Comparison of ENCODE assay signal across 16 cellular contexts in the genomic region with DNA sequence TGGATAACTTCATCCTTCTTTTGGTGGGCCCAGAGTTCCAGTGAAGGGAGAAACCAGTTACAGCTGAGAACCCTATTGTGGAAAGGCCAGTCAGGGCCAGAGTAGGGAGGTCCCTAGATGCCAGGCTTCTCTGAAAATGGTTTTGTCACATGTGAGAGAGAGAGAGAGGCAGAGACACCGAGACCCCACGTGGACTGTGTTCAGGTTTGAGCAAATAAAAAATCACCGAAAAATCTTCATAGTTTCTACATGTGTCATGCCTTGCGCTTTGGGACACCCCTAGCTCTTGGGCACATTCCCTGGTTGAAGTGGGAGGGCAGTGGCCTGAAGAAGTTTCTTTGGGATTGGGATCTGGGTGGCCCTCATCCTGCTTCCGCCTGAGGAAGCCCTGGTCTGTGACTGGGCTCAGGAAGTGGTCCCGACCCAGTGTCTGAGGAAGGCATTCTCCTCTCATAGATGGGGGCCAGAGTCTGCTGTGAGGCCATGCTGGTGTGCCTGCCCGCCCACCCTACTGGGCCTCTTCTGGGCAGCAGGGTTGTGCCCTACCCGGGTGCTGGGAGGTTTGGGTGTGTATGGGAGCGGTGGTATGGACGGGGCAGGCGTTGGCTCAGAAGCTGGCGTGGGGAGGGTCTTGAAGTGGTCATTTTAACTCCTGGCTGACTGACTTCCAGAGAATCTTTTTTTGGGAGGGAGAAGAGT. TPM values are rescaled to one million over a fixed set of nuclear protein-coding genes. Genes with fewer than 3 reads are reported as not detected.
DNase-seq lines count a peak whose midpoint lies in the region; ATAC-seq, FAIRE-seq and TF ChIP-seq lines count a peak whose summit lies in the region.
"Had no signal": no experiment of that assay in that cellular context is flagged by ENCODE, and none has a peak within 500 bp of the region (broad histone marks: within the 10 kb centered on the region; RNA-seq: fewer than 3 reads in every experiment).

No MANE protein-coding gene starts in this region.

- POLR2A ChIA-PET in T-cell (lab: Charles Lee) (no interaction called here), HepG2 (lab: Yijun Ruan, JAX) (no interaction called here)

- CTCF ChIA-PET in T-cell (lab: Charles Lee): interaction anchor here in 1 of 2 donors (0.5 kb wide), 1 partner anchor 38 kb away, joined by 4 read pairs; no protein-coding TSS in a partner anchor
- CTCF ChIA-PET in HepG2 (lab: Yijun Ruan, JAX; ENCODE audit: low intra/inter-chr PET ratio, low total read pairs): no interaction called here

- peaks cover 30% of the 10 kb centered on the region for H3K79me2 ChIP-seq in HepG2 (ENCODE audit: insufficient read depth, low read length)

- peak overlapping the region; percentile 51 for H3K27ac ChIP-seq in effector memory CD4-positive, alpha-beta T cell (ENCODE audit: insufficient read depth, low read length, poor library complexity, severe bottlenecking)
- no peak overlapping the region for H3K27ac ChIP-seq in HepG2 (ENCODE audit: extremely low read length, insufficient read depth, low read length)
- H3K27ac ChIP-seq: foreskin keratinocyte, tibial artery had no signal

- TF ChIP-seq RAD21 in HepG2 (CRISPR knock-in tag; IDR thresholded peaks at IDR 0.05): no peak

- ATAC-seq in T-cell (replicated peaks in 1 of 4) (no peak), HepG2 (no peak), HG02642 (IDR thresholded peaks at IDR 0.05; ENCODE audit: poor library complexity, unreplicated experiment) (no peak)
- ATAC-seq in stimulated activated effector memory CD8-positive, alpha-beta T cell treated with anti-CD3 and anti-CD28 coated beads, Interleukin-12 subunit alpha, Interleukin-12 subunit beta, amount 100 ng/mL, for 72 hours: peak; percentile 88
- ATAC-seq: foreskin keratinocyte had no signal

- H3K9me3 Mint-ChIP-seq in T-cell: no peaks in the 10 kb centered on the region
- H3K9me3 Mint-ChIP-seq in stimulated activated effector memory CD8-positive, alpha-beta T cell treated with anti-CD3 and anti-CD28 coated beads, Interleukin-12 subunit alpha, Interleukin-12 subunit beta, amount 100 ng/mL, for 72 hours: no peaks in the 10 kb centered on the region

- DNase-seq in activated T-cell treated with anti-CD3 and anti-CD28 coated beads, Interleukin-2, amount 50 U/mL, for 1 hour: peak; percentile 14
- DNase-seq in activated T-cell treated with anti-CD3 and anti-CD28 coated beads for 4 hours (no peak), T-cell (no peak), foreskin melanocyte (no peak), HepG2 (ENCODE audit: low spot score) (no peak)
- no peak for DNase-seq in effector memory CD4-positive, alpha-beta T cell
- DNase-seq in stimulated activated effector memory CD8-positive, alpha-beta T cell treated with anti-CD3 and anti-CD28 coated beads, Interleukin-12 subunit alpha, Interleukin-12 subunit beta, amount 100 ng/mL, for 72 hours (ENCODE audit: low spot score in 2 of 2): no peak
- DNase-seq: ACHN; effector CD4-positive, alpha-beta T cell; foreskin keratinocyte; midbrain; NCI-H2029; NCI-H69; T1000; tibial artery had no signal

- intact Hi-C loops in HepG2 (cut with micrococcal nuclease; ENCODE audit: unreplicated experiment): no loop called here

- WGBS in HepG2 (ENCODE audit: low lambda C conversion rate): 98% methylated on average over 11 of the region's 12 CpGs

- peaks cover 68% of the 10 kb centered on the region for H3K4me1 ChIP-seq in effector memory CD4-positive, alpha-beta T cell (ENCODE audit: control insufficient read depth, insufficient read depth, low read length, poor library complexity, severe bottlenecking)
- H3K4me1 ChIP-seq in HepG2 (ENCODE audit: insufficient read depth, low read length): 0 out of 2 replicates have a peak, but pooled peaks cover 7% of the 10 kb centered on the region

- peaks cover 95 to 99% (median 97%) of the 10 kb centered on the region in 3 donors for H3K4me1 Mint-ChIP-seq in T-cell
- H3K4me1 Mint-ChIP-seq in stimulated activated effector memory CD8-positive, alpha-beta T cell treated with anti-CD3 and anti-CD28 coated beads, Interleukin-12 subunit alpha, Interleukin-12 subunit beta, amount 100 ng/mL, for 72 hours: peaks cover 97% of the 10 kb centered on the region

- in situ Hi-C loops in HepG2 (cut with HindIII; ENCODE audit: extremely low pct_ligation_motif_present, low pct_unique_long_range_greater_than_20kb): no loop called here

- peaks cover 22% of the 10 kb centered on the region for H3K36me3 Mint-ChIP-seq in T-cell
- H3K36me3 Mint-ChIP-seq in stimulated activated effector memory CD8-positive, alpha-beta T cell treated with anti-CD3 and anti-CD28 coated beads, Interleukin-12 subunit alpha, Interleukin-12 subunit beta, amount 100 ng/mL, for 72 hours: peaks cover 59% of the 10 kb centered on the region

- H3K27me3 Mint-ChIP-seq in T-cell: no peaks in the 10 kb centered on the region

- no peak overlapping the region for H3K4me2 ChIP-seq in HepG2 (ENCODE audit: low read depth, low read length)

- no peak for TF ChIP-seq POLR2A in HepG2 (IDR thresholded peaks at IDR 0.05; ENCODE audit: insufficient read depth in 1 of 2, low read depth in 2 of 2, low read length in 2 of 2)

- H3K4me3 Mint-ChIP-seq in T-cell: peak overlapping the region; percentile 9 to 61 (median 21)
- H3K4me3 Mint-ChIP-seq in stimulated activated effector memory CD8-positive, alpha-beta T cell treated with anti-CD3 and anti-CD28 coated beads, Interleukin-12 subunit alpha, Interleukin-12 subunit beta, amount 100 ng/mL, for 72 hours: peak overlapping the region; percentile 68

- H3K27ac Mint-ChIP-seq in T-cell: peak overlapping the region; percentile 89 to 92
- H3K27ac Mint-ChIP-seq in stimulated activated effector memory CD8-positive, alpha-beta T cell treated with anti-CD3 and anti-CD28 coated beads, Interleukin-12 subunit alpha, Interleukin-12 subunit beta, amount 100 ng/mL, for 72 hours: peak overlapping the region; percentile 93

- no peak overlapping the region for H2AFZ ChIP-seq in HepG2 (ENCODE audit: low read length)

- no TSS peak for BruUV-seq in HepG2 (replicated peaks; lab: Mats Ljungman, UMichigan)

- no peak for TF ChIP-seq CTCF in HepG2 (CRISPR knock-in tag; IDR thresholded peaks at IDR 0.05)

- H3K9ac ChIP-seq in HepG2 (ENCODE audit: insufficient read depth, low read depth, low read length): no peak overlapping the region

- TF ChIP-seq EP300 in HepG2 (IDR thresholded peaks at IDR 0.05; ENCODE audit: low read depth in 2 of 2, low read length in 2 of 2): no peak
- TF ChIP-seq EP300 in HepG2 (CRISPR knock-in tag; IDR thresholded peaks at IDR 0.05; ENCODE audit: borderline replicate concordance): no peak

- no peak for FAIRE-seq in HepG2 (lab: Jason Lieb, UNC)

- H3K36me3 ChIP-seq in effector memory CD4-positive, alpha-beta T cell (ENCODE audit: control insufficient read depth, insufficient read depth, low read length): no peaks in the 10 kb centered on the region
- H3K36me3 ChIP-seq in HepG2 (replicated peaks in 1 of 2; ENCODE audit: control insufficient read depth in 1 of 2, insufficient read depth in 2 of 2, low read length in 2 of 2): no peaks in the 10 kb centered on the region
- H3K36me3 ChIP-seq: tibial artery had no signal

- no peaks in the 10 kb centered on the region for H3K9me3 ChIP-seq in effector memory CD4-positive, alpha-beta T cell (ENCODE audit: control insufficient read depth, low read length)
- H3K9me3 ChIP-seq in HepG2 (ENCODE audit: low read length): no peaks in the 10 kb centered on the region
- H3K9me3 ChIP-seq: tibial artery had no signal

- H4K20me1 ChIP-seq in HepG2 (ENCODE audit: insufficient read depth, low read length): peaks cover 2% of the 10 kb centered on the region

- H3K4me3 ChIP-seq in effector memory CD4-positive, alpha-beta T cell (ENCODE audit: insufficient read depth, low read depth, low read length, poor library complexity, severe bottlenecking): no peak overlapping the region
- no peak overlapping the region for H3K4me3 ChIP-seq in HepG2 (replicated peaks in 1 of 3; ENCODE audit: insufficient read depth in 1 of 3, low read depth in 2 of 3, low read length in 3 of 3)
- H3K4me3 ChIP-seq: tibial artery had no signal

- H3K27me3 ChIP-seq in effector memory CD4-positive, alpha-beta T cell (replicated peaks; ENCODE audit: control insufficient read depth, insufficient read depth, low read length, poor library complexity, severe bottlenecking): no peaks in the 10 kb centered on the region
- H3K27me3 ChIP-seq in HepG2 (ENCODE audit: control insufficient read depth in 1 of 2, insufficient read depth in 2 of 2, low read length in 2 of 2): no peaks in the 10 kb centered on the region
- H3K27me3 ChIP-seq: foreskin keratinocyte, tibial artery had no signal

TF ChIP-seq in HepG2, 621 proteins besides CTCF, POLR2A, EP300 and RAD21 (continues in another document):
- TF ChIP-seq KDM5A (IDR thresholded peaks at IDR 0.05; ENCODE audit: borderline replicate concordance, low read length): no peak
- TF ChIP-seq AGO2 (optimal IDR thresholded peaks at IDR 0.05; ENCODE audit: low read depth, low read length): no peak
- TF ChIP-seq ZNF160 (CRISPR knock-in tag; IDR thresholded peaks at IDR 0.05): no peak
- TF ChIP-seq PCBP1 (IDR thresholded peaks at IDR 0.05; ENCODE audit: borderline replicate concordance, low read depth, low read length): no peak

RNA-seq across cellular contexts. Expression of gene NCK2, which starts 16.1 kb away (rescaled TPM):
- total RNA-seq in T-cell: 100 to 1,000 TPM in 4 of 5 donors, 10 to 100 TPM in 1; 97.7 to 154 (median 120) TPM
- 21.3 and 23.5 TPM in 2 replicates for total RNA-seq in HepG2 (2016; rRNA removed; fragmentation: Illumina TruSeq; extraction: Trizol)
- total RNA-seq in HepG2 (2016; cell fraction: cytosol; rRNA removed; fragmentation: Illumina TruSeq; extraction: Trizol; ENCODE audit: low read depth): 20.1 and 23.4 TPM in 2 replicates
- 17.9 and 25.3 TPM in 2 replicates for total RNA-seq in HepG2 (2016; cell fraction: insoluble cytoplasmic fraction; rRNA removed; fragmentation: Illumina TruSeq; extraction: Trizol)
- total RNA-seq in HepG2 (2016; cell fraction: membrane; rRNA removed; fragmentation: Illumina TruSeq; extraction: Trizol): 50.5 and 50.9 TPM in 2 replicates
- 12.0 and 12.1 TPM in 2 replicates for total RNA-seq in HepG2 (2016; cell fraction: nucleus; rRNA removed; fragmentation: Illumina TruSeq; extraction: Trizol)
- polyA plus RNA-seq in HepG2 (2011; rRNA removed): 14.8 and 19.5 TPM in 2 replicates
- 21.4 and 24.5 TPM in 2 replicates for polyA plus RNA-seq in HepG2 (2011; cell fraction: cytosol; rRNA removed)
- polyA plus RNA-seq in HepG2 (2011; cell fraction: nucleus; rRNA removed): 8.9 and 9.7 TPM in 2 replicates
- polyA plus RNA-seq in HepG2 (2012): 20.9 and 25.1 TPM in 2 replicates
- 30.8 and 31.3 TPM in 2 replicates for polyA plus RNA-seq in HepG2 (2016; cell fraction: cytosol; fragmentation: Illumina TruSeq; extraction: Trizol; ENCODE audit: low read depth)
- polyA plus RNA-seq in HepG2 (2016; cell fraction: insoluble cytoplasmic fraction; fragmentation: Illumina TruSeq; extraction: Trizol; ENCODE audit: low read depth): 24.5 and 29.7 TPM in 2 replicates
- 53.4 and 56.8 TPM in 2 replicates for polyA plus RNA-seq in HepG2 (2016; cell fraction: membrane; fragmentation: Illumina TruSeq; extraction: Trizol; ENCODE audit: low read depth)
- polyA plus RNA-seq in HepG2 (2016; cell fraction: nucleus; fragmentation: Illumina TruSeq; extraction: Trizol; ENCODE audit: insufficient read depth, low read depth): 18.9 and 21.5 TPM in 2 replicates
- 4.0 and 18.1 TPM in 2 replicates for polyA minus RNA-seq in HepG2 (2011; rRNA and poly(A)+ RNA removed; ENCODE audit: low replicate concordance)
- polyA minus RNA-seq in HepG2 (2011; cell fraction: cytosol; rRNA and poly(A)+ RNA removed): 9.8 and 11.4 TPM in 2 replicates
- polyA minus RNA-seq in HepG2 (2011; cell fraction: nucleus; rRNA and poly(A)+ RNA removed): 9.0 and 11.7 TPM in 2 replicates
